1 cellular context compared by ENCODE assay signal in the genomic region with DNA sequence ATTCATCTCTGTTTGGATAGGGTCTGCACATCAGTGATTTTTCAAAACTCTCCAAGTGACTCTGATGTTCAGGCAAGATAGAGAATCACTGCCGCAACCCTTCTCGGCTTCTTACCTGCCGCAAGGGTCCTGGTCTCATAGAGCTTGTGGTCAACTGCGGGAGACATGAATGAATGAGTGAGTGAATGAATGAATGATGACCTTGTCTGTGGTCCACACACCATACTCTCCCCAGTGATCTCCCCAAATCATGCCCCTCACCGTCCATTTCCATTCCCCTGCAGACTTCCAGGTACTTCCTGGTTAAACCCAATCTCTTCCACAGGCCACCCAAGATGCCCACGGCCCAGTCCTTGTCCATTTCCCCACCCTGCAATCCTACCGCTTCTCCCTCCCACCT.
TF ChIP-seq lines count a peak whose summit lies in the region.

No MANE protein-coding gene starts in this region.

TF ChIP-seq in IMR-90, 13 proteins besides CTCF, POLR2A, EP300 and RAD21:
- TF ChIP-seq MAFK (IDR thresholded peaks at IDR 0.05; ENCODE audit: low read depth, low read length) (no peak), CHD1 (IDR thresholded peaks at IDR 0.05; ENCODE audit: low read depth, low read length) (no peak), MXI1 (IDR thresholded peaks at IDR 0.05; ENCODE audit: borderline replicate concordance, low read depth, low read length) (no peak), NFE2L2 (IDR thresholded peaks at IDR 0.05; ENCODE audit: low read depth, low read length) (no peak), RFX5 (IDR thresholded peaks at IDR 0.05; ENCODE audit: low read depth, low read length) (no peak), MAZ (IDR thresholded peaks at IDR 0.05; ENCODE audit: borderline replicate concordance, low read depth, low read length) (no peak), CEBPB (IDR thresholded peaks at IDR 0.05; ENCODE audit: low read depth, low read length) (no peak), FOS (IDR thresholded peaks at IDR 0.05; ENCODE audit: low read depth, low read length) (no peak), RCOR1 (IDR thresholded peaks at IDR 0.05; ENCODE audit: insufficient replicate concordance, low read length) (no peak), USF2 (IDR thresholded peaks at IDR 0.05; ENCODE audit: low read depth, low read length) (no peak), BHLHE40 (IDR thresholded peaks at IDR 0.05; ENCODE audit: low read depth, low read length) (no peak), SMC3 (IDR thresholded peaks at IDR 0.05; ENCODE audit: low read depth, low read length) (no peak)
- TF ChIP-seq, protein P1, sequence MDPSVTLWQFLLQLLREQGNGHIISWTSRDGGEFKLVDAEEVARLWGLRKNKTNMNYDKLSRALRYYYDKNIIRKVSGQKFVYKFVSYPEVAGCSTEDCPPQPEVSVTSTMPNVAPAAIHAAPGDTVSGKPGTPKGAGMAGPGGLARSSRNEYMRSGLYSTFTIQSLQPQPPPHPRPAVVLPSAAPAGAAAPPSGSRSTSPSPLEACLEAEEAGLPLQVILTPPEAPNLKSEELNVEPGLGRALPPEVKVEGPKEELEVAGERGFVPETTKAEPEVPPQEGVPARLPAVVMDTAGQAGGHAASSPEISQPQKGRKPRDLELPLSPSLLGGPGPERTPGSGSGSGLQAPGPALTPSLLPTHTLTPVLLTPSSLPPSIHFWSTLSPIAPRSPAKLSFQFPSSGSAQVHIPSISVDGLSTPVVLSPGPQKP (IDR thresholded peaks at IDR 0.05; ENCODE audit: borderline replicate concordance, low read depth, low read length) = no peak
